Comparison of ENCODE assay signal across 22 cellular contexts in genomic region chr12:76649091-76649490, GRCh38.
"Had no signal": no experiment of that assay in that cellular context is flagged by ENCODE, and none has a peak within 500 bp of the region (broad histone marks: within the 10 kb centered on the region; RNA-seq: fewer than 3 reads in every experiment).

No MANE protein-coding gene starts in this region.

- ATAC-seq: left lobe of liver; naive thymus-derived CD4-positive, alpha-beta T cell; sciatic nerve; stimulated activated memory B cell treated with anti-CD40 and anti-IgM and Interleukin-4, amounts not matched to agents 10 μg/mL and 1 μg/mL and 100 μg/mL, for 72 hours; stimulated activated naive CD8-positive, alpha-beta T cell treated with anti-CD3 and anti-CD28 coated beads, Interleukin-15, amount 100 ng/mL, for 72 hours had no signal

- H3K27me3 ChIP-seq: esophagus squamous epithelium, hepatocyte, spleen, testis, tibial nerve had no signal

- H3K4me3 ChIP-seq: coronary artery, esophagus squamous epithelium, hepatocyte, spleen, testis, tibial nerve had no signal

- H2AFZ ChIP-seq: hepatocyte had no signal

- DNase-seq: effector memory CD4-positive, alpha-beta T cell; esophagus squamous epithelium; foreskin fibroblast; head of caudate nucleus; kidney glomerular epithelial cell; mammary epithelial cell; naive thymus-derived CD4-positive, alpha-beta T cell; posterior cingulate gyrus; spleen; stimulated activated CD4-positive, alpha-beta T cell treated with anti-CD3 and anti-CD28 coated beads, Interleukin-15, amount 100 ng/mL, for 24 hours; stimulated activated CD4-positive, alpha-beta T cell treated with anti-CD3 and anti-CD28 coated beads, Interleukin-1b, Interleukin-23, amount 100 ng/mL, for 48 hours; stimulated activated CD4-positive, alpha-beta T cell treated with anti-CD3 and anti-CD28 coated beads, Interleukin-4, amount 100 ng/mL, for 24 hours; stimulated activated naive CD8-positive, alpha-beta T cell treated with anti-CD3 and anti-CD28 coated beads, Interleukin-15, amount 100 ng/mL, for 72 hours; testis had no signal

- H3K27ac ChIP-seq: coronary artery, esophagus squamous epithelium, hepatocyte, spleen, testis, tibial nerve had no signal

- H3K36me3 ChIP-seq: esophagus squamous epithelium, spleen, tibial nerve had no signal

- H3K9me3 ChIP-seq: esophagus squamous epithelium, spleen, testis, tibial nerve had no signal

- FAIRE-seq: endometrium, islet of Langerhans had no signal

- H3K4me1 ChIP-seq: esophagus squamous epithelium, spleen, testis, tibial nerve had no signal

- H3K4me3 Mint-ChIP-seq: naive thymus-derived CD4-positive, alpha-beta T cell; stimulated activated memory B cell treated with anti-CD40 and anti-IgM and Interleukin-4, amounts not matched to agents 10 μg/mL and 1 μg/mL and 100 μg/mL, for 72 hours; stimulated activated naive CD8-positive, alpha-beta T cell treated with anti-CD3 and anti-CD28 coated beads, Interleukin-15, amount 100 ng/mL, for 72 hours had no signal

- H3K9me3 Mint-ChIP-seq: naive thymus-derived CD4-positive, alpha-beta T cell; stimulated activated memory B cell treated with anti-CD40 and anti-IgM and Interleukin-4, amounts not matched to agents 10 μg/mL and 1 μg/mL and 100 μg/mL, for 72 hours; stimulated activated naive CD8-positive, alpha-beta T cell treated with anti-CD3 and anti-CD28 coated beads, Interleukin-15, amount 100 ng/mL, for 72 hours had no signal

- H3K79me2 ChIP-seq: hepatocyte had no signal

- H3K4me2 ChIP-seq: hepatocyte had no signal

- H3K27ac Mint-ChIP-seq: stimulated activated memory B cell treated with anti-CD40 and anti-IgM and Interleukin-4, amounts not matched to agents 10 μg/mL and 1 μg/mL and 100 μg/mL, for 72 hours had no signal

- H3K36me3 Mint-ChIP-seq: naive thymus-derived CD4-positive, alpha-beta T cell; stimulated activated memory B cell treated with anti-CD40 and anti-IgM and Interleukin-4, amounts not matched to agents 10 μg/mL and 1 μg/mL and 100 μg/mL, for 72 hours had no signal

- H3K4me1 Mint-ChIP-seq: naive thymus-derived CD4-positive, alpha-beta T cell; stimulated activated memory B cell treated with anti-CD40 and anti-IgM and Interleukin-4, amounts not matched to agents 10 μg/mL and 1 μg/mL and 100 μg/mL, for 72 hours; stimulated activated naive CD8-positive, alpha-beta T cell treated with anti-CD3 and anti-CD28 coated beads, Interleukin-15, amount 100 ng/mL, for 72 hours had no signal
